ENCODE assay signal across 32 cellular contexts in genomic region chr2:229675569-229675968, GRCh38. TPM values are rescaled to one million over a fixed set of nuclear protein-coding genes. Genes with fewer than 3 reads are reported as not detected.
DNase-seq lines count a peak whose midpoint lies in the region; ATAC-seq and TF ChIP-seq lines count a peak whose summit lies in the region.
"Had no signal": no experiment of that assay in that cellular context is flagged by ENCODE, and none has a peak within 500 bp of the region (broad histone marks: within the 10 kb centered on the region; RNA-seq: fewer than 3 reads in every experiment).

No MANE protein-coding gene starts in this region.

- H3K79me1 ChIP-seq in H9 (ENCODE audit: insufficient read depth, low read depth, low read length, poor library complexity, severe bottlenecking): no peaks in the 10 kb centered on the region

- H3K56ac ChIP-seq in H9 (ENCODE audit: insufficient read length, low read depth, low read length): no peak overlapping the region

- no peaks in the 10 kb centered on the region for H3K9me3 Mint-ChIP-seq in H9
- H3K9me3 Mint-ChIP-seq: activated CD4-positive, alpha-beta memory T cell treated with anti-CD3 and anti-CD28 coated beads, Interleukin-2, amount 10 ng/mL, durations not matched to agents 7 days and 5 days; activated naive CD4-positive, alpha-beta T cell treated with anti-CD3 and anti-CD28 coated beads for 36 hours; activated T-helper 1 cell treated with anti-CD3 and anti-CD28 coated beads, Interleukin-12 subunit alpha, Interleukin-12 subunit beta, Interleukin-2, Interleukin-4 antibody, amounts not matched to agents 30 ng/mL and 10 ng/mL and 1 ng/mL, durations not matched to agents 14 hours and 24 hours and 36 hours; endodermal cell had no signal

- peaks cover 0 to 4% of the 10 kb centered on the region in 2 experiments; a peak in 1 of 4 replicates for H3K4me1 Mint-ChIP-seq in H9
- H3K4me1 Mint-ChIP-seq: activated CD4-positive, alpha-beta memory T cell treated with anti-CD3 and anti-CD28 coated beads, Interleukin-2, amount 10 ng/mL, durations not matched to agents 7 days and 5 days; CD4-positive, CD25-positive, alpha-beta regulatory T cell; endodermal cell; T-helper 17 cell had no signal

- H3K27me3 ChIP-seq in right atrium auricular region: no peaks in the 10 kb centered on the region
- H3K27me3 ChIP-seq in H9 (ENCODE audit: insufficient read depth, low read length): no peaks in the 10 kb centered on the region
- H3K27me3 ChIP-seq: testis had no signal

- no peak overlapping the region for H3K4me3 Mint-ChIP-seq in H9
- H3K4me3 Mint-ChIP-seq: activated CD4-positive, alpha-beta memory T cell treated with anti-CD3 and anti-CD28 coated beads, Interleukin-2, amount 10 ng/mL, durations not matched to agents 7 days and 5 days; activated naive CD4-positive, alpha-beta T cell treated with anti-CD3 and anti-CD28 coated beads for 36 hours; activated T-helper 1 cell treated with anti-CD3 and anti-CD28 coated beads, Interleukin-12 subunit alpha, Interleukin-12 subunit beta, Interleukin-2, Interleukin-4 antibody, amounts not matched to agents 30 ng/mL and 10 ng/mL and 1 ng/mL, durations not matched to agents 14 hours and 24 hours and 36 hours; CD4-positive, CD25-positive, alpha-beta regulatory T cell; endodermal cell; T-helper 17 cell had no signal

- H3K27ac Mint-ChIP-seq in H9: no peak overlapping the region
- H3K27ac Mint-ChIP-seq: activated CD4-positive, alpha-beta memory T cell treated with anti-CD3 and anti-CD28 coated beads, Interleukin-2, amount 10 ng/mL, durations not matched to agents 7 days and 5 days; activated naive CD4-positive, alpha-beta T cell treated with anti-CD3 and anti-CD28 coated beads for 36 hours; activated T-helper 1 cell treated with anti-CD3 and anti-CD28 coated beads, Interleukin-12 subunit alpha, Interleukin-12 subunit beta, Interleukin-2, Interleukin-4 antibody, amounts not matched to agents 30 ng/mL and 10 ng/mL and 1 ng/mL, durations not matched to agents 14 hours and 24 hours and 36 hours; CD4-positive, CD25-positive, alpha-beta regulatory T cell; endodermal cell; T-helper 17 cell had no signal

- H3K9ac ChIP-seq in H9 (ENCODE audit: extremely low read depth, insufficient read length, low read length): no peak overlapping the region

- no peak overlapping the region for H3K14ac ChIP-seq in H9 (ENCODE audit: insufficient read depth, low read length)

- H3K9me3 ChIP-seq in right atrium auricular region (no peaks in the 10 kb centered on the region), H9 (ENCODE audit: control insufficient read depth, low read depth, low read length) (no peaks in the 10 kb centered on the region)
- H3K9me3 ChIP-seq: A549, right lobe of liver, spleen, testis had no signal

- no CpG with 5 or more reads among the region's 4 CpGs for WGBS in H9 (ENCODE audit: extremely low coverage, insufficient read length, low lambda C conversion rate)

- intact Hi-C loops in left ventricle myocardium superior (cut with micrococcal nuclease): no loop called here

- no peak overlapping the region for H4K91ac ChIP-seq in H9 (ENCODE audit: insufficient read length, low read depth, low read length)

- H3K23me2 ChIP-seq in H9 (ENCODE audit: insufficient read length, low read depth, low read length, poor library complexity, severe bottlenecking): no peaks in the 10 kb centered on the region

- H3K27ac ChIP-seq in right atrium auricular region (peak overlapping the region; percentile 21 to 71), H9 (ENCODE audit: insufficient read length, low read depth, low read length) (no peak overlapping the region)
- H3K27ac ChIP-seq: A549, right lobe of liver, spleen, testis had no signal

- H2BK12ac ChIP-seq in H9 (ENCODE audit: insufficient read length, low read depth, low read length): no peak overlapping the region

- H3K23ac ChIP-seq in H9 (ENCODE audit: insufficient read length, low read depth, low read length): no peak overlapping the region

- ATAC-seq in left ventricle myocardium superior (no peak), GM18868 (IDR thresholded peaks at IDR 0.05; ENCODE audit: unreplicated experiment) (no peak)
- ATAC-seq: esophagus mucosa; right lobe of liver; Right ventricle myocardium inferior; stimulated activated naive CD8-positive, alpha-beta T cell treated with anti-CD3 and anti-CD28 coated beads, Interleukin-15, Interleukin-2, amounts not matched to agents 100 U/mL and 50 U/mL, for 24 hours; T-helper 17 cell had no signal

- H3K4me1 ChIP-seq in right atrium auricular region: peaks cover 0 to 7% of the 10 kb centered on the region in 2 donors
- no peaks in the 10 kb centered on the region for H3K4me1 ChIP-seq in H9 (ENCODE audit: insufficient read depth, low read length)
- H3K4me1 ChIP-seq: A549, right lobe of liver, spleen, testis had no signal

- H3K4me2 ChIP-seq in H9 (ENCODE audit: insufficient read depth, insufficient read length, low read length): no peak overlapping the region
- H3K4me2 ChIP-seq: A549 had no signal

- H4K8ac ChIP-seq in H9 (replicated peaks; ENCODE audit: insufficient read length, low read depth, low read length): no peak overlapping the region

- H2BK120ac ChIP-seq in H9 (ENCODE audit: low read depth, low read length, poor library complexity, severe bottlenecking): no peak overlapping the region

- no peaks in the 10 kb centered on the region for H3K36me3 ChIP-seq in right atrium auricular region
- H3K36me3 ChIP-seq: right lobe of liver, spleen had no signal

- H2BK15ac ChIP-seq in H9 (ENCODE audit: low read depth, low read length): no peak overlapping the region

- H3T11ph ChIP-seq in H9 (ENCODE audit: low read length): no peak overlapping the region

- H3K18ac ChIP-seq in H9 (ENCODE audit: insufficient read length, low read depth, low read length): no peak overlapping the region

- H3K36me3 Mint-ChIP-seq in H9 (ENCODE audit: insufficient read depth in 1 of 3, low read depth in 3 of 3): no peaks in the 10 kb centered on the region
- H3K36me3 Mint-ChIP-seq: CD4-positive, CD25-positive, alpha-beta regulatory T cell had no signal

- no peak overlapping the region for H3K4ac ChIP-seq in H9 (ENCODE audit: low read depth, low read length)

- no peak overlapping the region for H3K4me3 ChIP-seq in right atrium auricular region
- H3K4me3 ChIP-seq: A549, right lobe of liver, spleen, testis had no signal

- H2BK5ac ChIP-seq in H9 (ENCODE audit: insufficient read length, low read length): no peak overlapping the region

- TF ChIP-seq CTCF in right atrium auricular region (IDR thresholded peaks at IDR 0.05) (no peak), H9 (conservative IDR thresholded peaks at IDR 0.05) (no peak)

- no peak overlapping the region for H4K5ac ChIP-seq in H9 (ENCODE audit: insufficient read length, low read depth, low read length)

- no peak overlapping the region for H2BK20ac ChIP-seq in H9 (ENCODE audit: low read depth, low read length, poor library complexity, severe bottlenecking)

- no peaks in the 10 kb centered on the region for H4K20me1 ChIP-seq in H9 (ENCODE audit: control insufficient read depth, insufficient read depth, insufficient read length)

- DNase-seq in right atrium auricular region (ENCODE audit: low spot score) (no peak), left ventricle myocardium superior (no peak), NCI-H2029 (lab: John Stamatoyannopoulos, UW) (peak; percentile 81), RPMI7951 (ENCODE audit: low read depth) (peak; percentile 81), H9 (no peak), germinal center (ENCODE audit: low spot score) (no peak)
- DNase-seq in activated naive CD4-positive, alpha-beta T cell treated with Interleukin-2 at 50 U/mL for 16 hours: no peak
- DNase-seq: activated CD4-positive, alpha-beta memory T cell treated with anti-CD3 and anti-CD28 coated beads, Interleukin-2, amount 10 ng/mL, durations not matched to agents 7 days and 5 days; activated CD4-positive, alpha-beta T cell treated with anti-CD3 and anti-CD28 coated beads for 1 hour; activated CD8-positive, alpha-beta memory T cell treated with anti-CD3 and anti-CD28 coated beads, Interleukin-2, amount 50 U/mL, for 4 hours; activated naive CD4-positive, alpha-beta T cell treated with anti-CD3 and anti-CD28 coated beads for 36 hours; Calu3; CD4-positive, CD25-positive, alpha-beta regulatory T cell; cerebellar nuclear complex; dermis blood vessel endothelial cell; endodermal cell; islet precursor cell; NCI-H1105 treated with DMSO at 0.1 percent for 48 hours; NCI-H1930; NCI-H446 treated with DMSO at 0.1 percent for 48 hours; NK-92 treated with Interleukin-12 subunit alpha and Interleukin-12 subunit beta, amount 100 ng/mL, for 24 hours; right lobe of liver; spleen; stimulated activated CD4-positive, alpha-beta T cell treated with anti-CD3 and anti-CD28 coated beads, Interleukin-2, amount 100 ng/mL, for 24 hours; stimulated activated naive CD8-positive, alpha-beta T cell treated with anti-CD3 and anti-CD28 coated beads, Interleukin-15, Interleukin-2, amounts not matched to agents 100 U/mL and 50 U/mL, for 24 hours; T-helper 17 cell; testis had no signal

- no peak overlapping the region for H2AK5ac ChIP-seq in H9 (ENCODE audit: insufficient read length, low read length)

- H3K79me2 ChIP-seq in H9 (ENCODE audit: insufficient read depth, low read length): no peaks in the 10 kb centered on the region

- peaks cover 18% of the 10 kb centered on the region for H3K27me3 Mint-ChIP-seq in H9 (ENCODE audit: low read depth)

- H2AFZ ChIP-seq in H9 (ENCODE audit: low read length): no peak overlapping the region

RNA-seq across cellular contexts. Expression of gene DNER, which starts 38.8 kb away (rescaled TPM):
- total RNA-seq in right atrium auricular region: 10 to 100 TPM; 17.6 to 28.4 TPM
- 1.6 TPM for total RNA-seq in left ventricle myocardium superior
- total RNA-seq in RPMI7951 (2014; rRNA removed; shearing (Covaris generic)): 109 and 126 TPM in 2 replicates
- 1.0 and 1.1 TPM in 2 replicates for total RNA-seq in H9 (2021)
- total RNA-seq: activated CD4-positive, alpha-beta memory T cell treated with anti-CD3 and anti-CD28 coated beads, Interleukin-2, amount 10 ng/mL, durations not matched to agents 7 days and 5 days; activated naive CD4-positive, alpha-beta T cell treated with anti-CD3 and anti-CD28 coated beads for 36 hours; activated T-helper 1 cell treated with anti-CD3 and anti-CD28 coated beads, Interleukin-12 subunit alpha, Interleukin-12 subunit beta, Interleukin-2, Interleukin-4 antibody, amounts not matched to agents 30 ng/mL and 10 ng/mL and 1 ng/mL, durations not matched to agents 14 hours and 24 hours and 36 hours; CD4-positive, CD25-positive, alpha-beta regulatory T cell; dermis blood vessel endothelial cell had no signal

Comparison
In these comparisons a context has a peak if more than half of its experiments do, and no peak if none do; other contexts are left out.
1. DNase-seq: peak in NCI-H2029 (single experiment) and RPMI7951 (single experiment); none in right atrium auricular region (single experiment), left ventricle myocardium superior (single experiment), H9 (single experiment), activated naive CD4-positive, alpha-beta T cell treated with Interleukin-2 at 50 U/mL for 16 hours (single experiment) and germinal center (single experiment).